23 cellular contexts compared by ENCODE assay signal in the genomic region with DNA sequence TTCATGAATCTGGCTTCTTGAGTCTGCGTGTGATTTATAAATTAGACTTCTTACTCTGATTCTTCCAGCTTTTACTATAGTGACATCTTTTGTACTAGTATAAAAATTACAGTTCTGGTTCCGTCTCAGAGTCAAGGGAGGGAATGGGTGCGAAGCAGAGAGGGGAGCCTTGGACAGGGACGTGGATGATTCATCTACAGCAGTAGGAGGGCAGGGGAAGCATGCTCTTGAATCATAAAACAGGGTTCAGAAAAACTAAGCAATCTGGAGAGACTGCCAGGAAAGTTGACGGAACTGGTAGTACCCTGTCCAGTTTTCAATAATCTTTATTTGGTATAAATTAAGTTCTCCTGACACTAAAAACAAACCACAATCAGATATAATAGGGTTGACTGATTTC. TPM values are rescaled to one million over a fixed set of nuclear protein-coding genes. Genes with fewer than 3 reads are reported as not detected.
"Had no signal": no experiment of that assay in that cellular context is flagged by ENCODE, and none has a peak within 500 bp of the region (broad histone marks: within the 10 kb centered on the region; RNA-seq: fewer than 3 reads in every experiment).

No MANE protein-coding gene starts in this region.

- H3K36me3 Mint-ChIP-seq: activated naive CD8-positive, alpha-beta T cell treated with anti-CD3 and anti-CD28 coated beads, Interleukin-2, amount 10 ng/mL, durations not matched to agents 7 days and 5 days; natural killer cell treated with Interleukin-12 subunit alpha and Interleukin-12 subunit beta and Interleukin-15 and Interleukin-18, amount 100 ng/mL, for 72 hours had no signal

- H3K4me3 ChIP-seq: coronary artery, lung, tibial artery had no signal

- H3K27ac ChIP-seq: brain microvascular endothelial cell, coronary artery had no signal

- H3K36me3 ChIP-seq: brain microvascular endothelial cell had no signal

- H3K4me3 Mint-ChIP-seq: activated CD4-positive, alpha-beta memory T cell treated with anti-CD3 and anti-CD28 coated beads, Interleukin-2, amount 10 ng/mL, durations not matched to agents 7 days and 5 days; activated naive CD8-positive, alpha-beta T cell treated with anti-CD3 and anti-CD28 coated beads, Interleukin-2, amount 10 ng/mL, durations not matched to agents 7 days and 5 days; activated T-helper 17 cell treated with anti-CD3 and anti-CD28 coated beads, Interleukin-2, amount 50 U/mL, for 72 hours; central memory CD8-positive, alpha-beta T cell; natural killer cell treated with Interleukin-12 subunit alpha and Interleukin-12 subunit beta and Interleukin-15 and Interleukin-18, amount 100 ng/mL, for 72 hours had no signal

- DNase-seq: activated CD4-positive, alpha-beta memory T cell treated with anti-CD3 and anti-CD28 coated beads, Interleukin-2, amount 10 ng/mL, durations not matched to agents 7 days and 5 days; activated CD4-positive, alpha-beta T cell treated with anti-CD3 and anti-CD28 coated beads for 48 hours; activated CD4-positive, CD25-positive, alpha-beta regulatory T cell; activated naive CD4-positive, alpha-beta T cell; activated naive CD8-positive, alpha-beta T cell treated with anti-CD3 and anti-CD28 coated beads, Interleukin-2, amount 10 ng/mL, durations not matched to agents 7 days and 5 days; activated T-cell treated with anti-CD3 and anti-CD28 coated beads, Interleukin-2, amount 50 U/mL, for 1 hour; amygdala; brain microvascular endothelial cell; erythroblast; foreskin melanocyte; left colon; stimulated activated CD4-positive, alpha-beta T cell treated with anti-CD3 and anti-CD28 coated beads, Interleukin-12 subunit alpha, Interleukin-12 subunit beta, amount 100 ng/mL, for 4 hours; stimulated activated CD4-positive, alpha-beta T cell treated with anti-CD3 and anti-CD28 coated beads, Interleukin-1b, Interleukin-23, amount 100 ng/mL, for 48 hours; stimulated activated CD8-positive, alpha-beta memory T cell treated with anti-CD3 and anti-CD28 coated beads, Interleukin-4, amount 100 ng/mL, for 48 hours; stimulated activated naive CD4-positive, alpha-beta T cell treated with Interleukin-2 at 50 U/mL for 16 hours; substantia nigra; tibial artery had no signal

- ATAC-seq: activated T-helper 17 cell treated with anti-CD3 and anti-CD28 coated beads, Interleukin-2, amount 50 U/mL, for 72 hours; left colon; natural killer cell treated with Interleukin-12 subunit alpha and Interleukin-12 subunit beta and Interleukin-15 and Interleukin-18, amount 100 ng/mL, for 72 hours had no signal

- H3K4me1 ChIP-seq: tibial artery had no signal

- H3K9me3 ChIP-seq: tibial artery had no signal

- H3K27me3 ChIP-seq: brain microvascular endothelial cell, tibial artery had no signal

- H3K4me1 Mint-ChIP-seq: activated CD4-positive, alpha-beta memory T cell treated with anti-CD3 and anti-CD28 coated beads, Interleukin-2, amount 10 ng/mL, durations not matched to agents 7 days and 5 days; activated naive CD8-positive, alpha-beta T cell treated with anti-CD3 and anti-CD28 coated beads, Interleukin-2, amount 10 ng/mL, durations not matched to agents 7 days and 5 days; activated T-helper 17 cell treated with anti-CD3 and anti-CD28 coated beads, Interleukin-2, amount 50 U/mL, for 72 hours; central memory CD8-positive, alpha-beta T cell had no signal

- H3K27me3 Mint-ChIP-seq: activated naive CD8-positive, alpha-beta T cell treated with anti-CD3 and anti-CD28 coated beads, Interleukin-2, amount 10 ng/mL, durations not matched to agents 7 days and 5 days; central memory CD8-positive, alpha-beta T cell; progenitor cell of endocrine pancreas had no signal

- H3K27ac Mint-ChIP-seq: activated CD4-positive, alpha-beta memory T cell treated with anti-CD3 and anti-CD28 coated beads, Interleukin-2, amount 10 ng/mL, durations not matched to agents 7 days and 5 days; activated naive CD8-positive, alpha-beta T cell treated with anti-CD3 and anti-CD28 coated beads, Interleukin-2, amount 10 ng/mL, durations not matched to agents 7 days and 5 days; activated T-helper 17 cell treated with anti-CD3 and anti-CD28 coated beads, Interleukin-2, amount 50 U/mL, for 72 hours; natural killer cell treated with Interleukin-12 subunit alpha and Interleukin-12 subunit beta and Interleukin-15 and Interleukin-18, amount 100 ng/mL, for 72 hours; progenitor cell of endocrine pancreas had no signal

RNA-seq across cellular contexts. Expression of a gene that starts 58.1 kb away (rescaled TPM):
- total RNA-seq: activated CD4-positive, alpha-beta memory T cell treated with anti-CD3 and anti-CD28 coated beads, Interleukin-2, amount 10 ng/mL, durations not matched to agents 7 days and 5 days; activated naive CD8-positive, alpha-beta T cell treated with anti-CD3 and anti-CD28 coated beads, Interleukin-2, amount 10 ng/mL, durations not matched to agents 7 days and 5 days; activated T-helper 17 cell treated with anti-CD3 and anti-CD28 coated beads, Interleukin-2, amount 50 U/mL, for 72 hours; natural killer cell treated with Interleukin-12 subunit alpha and Interleukin-12 subunit beta and Interleukin-15 and Interleukin-18, amount 100 ng/mL, for 72 hours; progenitor cell of endocrine pancreas had no signal
